Comparison of ENCODE assay signal across 10 cellular contexts in genomic region chr10:43421955-43422354, GRCh38. TPM values are rescaled to one million over a fixed set of nuclear protein-coding genes. Genes with fewer than 3 reads are reported as not detected.
DNase-seq lines count a peak whose midpoint lies in the region; ATAC-seq, FAIRE-seq and TF ChIP-seq lines count a peak whose summit lies in the region.
"Not testable (repeated sequence)": the region's sequence is repeated elsewhere in the genome, so short reads cannot be mapped to it uniquely, and the experiment has no call there.
"Had no signal": no experiment of that assay in that cellular context is flagged by ENCODE, and none has a peak within 500 bp of the region (broad histone marks: within the 10 kb centered on the region; RNA-seq: fewer than 3 reads in every experiment).

No MANE protein-coding gene starts in this region.

- not testable (repeated sequence) for BruUV-seq in K562 (replicated peaks; lab: Mats Ljungman, UMichigan)

- intact Hi-C loops in K562 (cut with micrococcal nuclease); stomach (cut with DNase I; ENCODE audit: low total_unique reads): not testable (repeated sequence)
- intact Hi-C loops in natural killer cell (cut with micrococcal nuclease) = loop anchor here (2.0 kb wide), 2 partner anchors 15 kb away; partner anchors contain the start of gene ZNF487

- not testable (repeated sequence) for TF ChIP-seq CTCF in Peyer's patch (IDR thresholded peaks at IDR 0.05); K562 (IDR thresholded peaks at IDR 0.05 in 2 of 3, conservative IDR thresholded peaks at IDR 0.05 in 1 of 3; ENCODE audit: insufficient read depth in 2 of 3, low read depth in 1 of 3, low read length in 3 of 3); right atrium auricular region (IDR thresholded peaks at IDR 0.05); natural killer cell (IDR thresholded peaks at IDR 0.05); stomach (IDR thresholded peaks at IDR 0.05)

- peak overlapping the region; percentile 97 for H3K27ac Mint-ChIP-seq in natural killer cell

- not testable (repeated sequence) for ATAC-seq in activated T-cell treated with anti-CD3 and anti-CD28 coated beads, Interleukin-2, amount 50 U/mL, for 4 hours; K562; natural killer cell

- not testable (repeated sequence) for H3K27me3 ChIP-seq in Peyer's patch; K562 (ENCODE audit: control insufficient read depth in 2 of 2, insufficient read depth in 2 of 2, low read length in 2 of 2); right atrium auricular region; stomach

- 52% methylated on average over 5 of the region's 5 CpGs for WGBS in K562 (ENCODE audit: insufficient coverage, low coverage, missing lambda C conversion rate)
- 79 to 91% (median 84%) methylated on average over 5 of the region's 5 CpGs for WGBS in stomach, 5 donors

- peak overlapping the region; percentile 55 for H3K4me3 Mint-ChIP-seq in activated T-cell treated with anti-CD3 and anti-CD28 coated beads, Interleukin-2, amount 50 U/mL, for 4 hours
- H3K4me3 Mint-ChIP-seq in natural killer cell = peak overlapping the region; percentile 40

- H3K9me1 ChIP-seq in K562 (ENCODE audit: control insufficient read depth, insufficient read depth, low read length) = not testable (repeated sequence)

- H3K4me1 ChIP-seq in Peyer's patch (peaks cover 0 to 13% (median 6%) of the 10 kb centered on the region in 4 donors), K562 (replicated peaks in 1 of 2; ENCODE audit: control insufficient read depth in 2 of 2, insufficient read depth in 2 of 2, low read length in 2 of 2) (peaks cover 35 to 53% of the 10 kb centered on the region in 2 experiments), right atrium auricular region (peaks cover 0 to 15% of the 10 kb centered on the region in 2 donors), stomach (peaks cover 14 to 27% (median 21%) of the 10 kb centered on the region in 4 donors)

- H3K4me3 ChIP-seq in Peyer's patch, K562, right atrium auricular region, stomach: not testable (repeated sequence)

- DNase-seq in ELR (ENCODE audit: low read depth) (peak; percentile 56), Peyer's patch (peak in 1 of 3 donors; percentile 70)
- not testable (repeated sequence) for DNase-seq in activated T-cell treated with anti-CD3 and anti-CD28 coated beads, Interleukin-2, amount 50 U/mL, for 4 hours; K562 (ENCODE audit: extremely low read depth in 1 of 4, low spot score in 3 of 4); right atrium auricular region (ENCODE audit: low spot score); natural killer cell; stomach

- not testable (repeated sequence) for H3K27me3 Mint-ChIP-seq in activated T-cell treated with anti-CD3 and anti-CD28 coated beads, Interleukin-2, amount 50 U/mL, for 4 hours (ENCODE audit: low read depth); natural killer cell (ENCODE audit: low read depth in 2 of 2)

- H3K27ac ChIP-seq in Peyer's patch = peak overlapping the region; percentile 97 to 100 (median 98)
- peak overlapping the region; percentile 26; the same call in 2 of the 3 replicates for H3K27ac ChIP-seq in K562 (ENCODE audit: extremely low read depth, low read depth, low read length)
- H3K27ac ChIP-seq in right atrium auricular region = peak overlapping the region; percentile 97 to 99
- H3K27ac ChIP-seq in stomach = peak overlapping the region; percentile 31 to 99 (median 96)

- not testable (repeated sequence) for H2AFZ ChIP-seq in K562 (ENCODE audit: low read depth, low read length)

- not testable (repeated sequence) for TF ChIP-seq RAD21 in K562 (CRISPR knock-in tag; conservative IDR thresholded peaks at IDR 0.05 in 1 of 2, IDR thresholded peaks at IDR 0.05 in 1 of 2)

- not testable (repeated sequence) for H3K9me3 ChIP-seq in Peyer's patch; K562 (replicated peaks; ENCODE audit: control insufficient read depth, insufficient read depth, low read depth, low read length); right atrium auricular region; stomach

- not testable (repeated sequence) for FAIRE-seq in K562 (lab: Jason Lieb, UNC)

- TF ChIP-seq EP300 in K562 (IDR thresholded peaks at IDR 0.05; ENCODE audit: low read length); stomach (IDR thresholded peaks at IDR 0.05): not testable (repeated sequence)

- CTCF ChIA-PET in K562 (lab: Yijun Ruan, JAX; ENCODE audit: low intra/inter-chr PET ratio) = not testable (repeated sequence)

- H3K79me2 ChIP-seq in K562 (ENCODE audit: control insufficient read depth, insufficient read depth, low read length) = not testable (repeated sequence)

- H3K36me3 ChIP-seq in Peyer's patch; K562 (ENCODE audit: control insufficient read depth, insufficient read depth, low read length); right atrium auricular region; stomach: not testable (repeated sequence)

- not testable (repeated sequence) for H3K9ac ChIP-seq in K562 (ENCODE audit: insufficient read depth in 1 of 2, low read depth in 2 of 2, low read length in 2 of 2)

- in situ Hi-C loops in K562 (cut with MboI) = not testable (repeated sequence)

- POLR2A ChIA-PET in K562 (lab: Yijun Ruan, JAX) = interaction anchor here (1.4 kb wide), 1 partner anchor 15 kb away, joined by 7 read pairs; the partner anchor contains the start of gene ZNF487

- H3K4me2 ChIP-seq in K562 (ENCODE audit: insufficient read depth, low read length) = not testable (repeated sequence)

- TF ChIP-seq POLR2A in Peyer's patch (IDR thresholded peaks at IDR 0.05) = peak in 1 of 2 donors; percentile 30
- TF ChIP-seq POLR2A in K562 (conservative IDR thresholded peaks at IDR 0.05); stomach (IDR thresholded peaks at IDR 0.05): not testable (repeated sequence)

- H3K9me3 Mint-ChIP-seq in activated T-cell treated with anti-CD3 and anti-CD28 coated beads, Interleukin-2, amount 50 U/mL, for 4 hours; natural killer cell: not testable (repeated sequence)

- H3K36me3 Mint-ChIP-seq in activated T-cell treated with anti-CD3 and anti-CD28 coated beads, Interleukin-2, amount 50 U/mL, for 4 hours (ENCODE audit: insufficient read depth); natural killer cell: not testable (repeated sequence)

- peaks cover 41% of the 10 kb centered on the region for H3K4me1 Mint-ChIP-seq in activated T-cell treated with anti-CD3 and anti-CD28 coated beads, Interleukin-2, amount 50 U/mL, for 4 hours (ENCODE audit: low read depth)
- peaks cover 35 to 41% of the 10 kb centered on the region in 2 donors for H3K4me1 Mint-ChIP-seq in natural killer cell

- not testable (repeated sequence) for H4K20me1 ChIP-seq in K562 (replicated peaks; ENCODE audit: control insufficient read depth, insufficient read depth, low read length)

RNA-seq across cellular contexts. Expression of gene HNRNPF, which starts 13.0 kb away (rescaled TPM):
- total RNA-seq in Peyer's patch = 100 to 1,000 TPM; 145 to 177 (median 160) TPM
- 100 to 1,000 TPM; 531 to 572 (median 556) TPM for total RNA-seq in activated T-cell treated with anti-CD3 and anti-CD28 coated beads, Interleukin-2, amount 50 U/mL, for 4 hours
- total RNA-seq in K562 (2011; cell fraction: chromatin; rRNA removed; ENCODE audit: low replicate concordance) = 85.6 and 109 TPM in 2 replicates
- 72.0 and 75.3 TPM in 2 replicates for total RNA-seq in K562 (2011; cell fraction: nucleolus; rRNA removed)
- 72.8 and 78.1 TPM in 2 replicates for total RNA-seq in K562 (2011; cell fraction: nucleoplasm; rRNA removed)
- total RNA-seq in K562 (2014; rRNA removed) = 475 and 482 TPM in 2 replicates
- total RNA-seq in K562 (2014; rRNA removed; fragmentation: Illumina TruSeq; extraction: Trizol) = 350 and 367 TPM in 2 replicates
- 425 and 438 TPM in 2 replicates for total RNA-seq in K562 (2015; rRNA removed; fragmentation: Illumina TruSeq; extraction: Trizol)
- 436 and 489 TPM in 2 replicates for total RNA-seq in K562 (2021)
- 331 and 341 TPM in 2 replicates for polyA plus RNA-seq in K562 (2011; rRNA removed)
- 281 and 294 TPM in 2 replicates for polyA plus RNA-seq in K562 (2011; cell fraction: cytosol; rRNA removed)
- 122 and 160 TPM in 2 replicates for polyA plus RNA-seq in K562 (2011; cell fraction: nucleus; rRNA removed)
- polyA plus RNA-seq in K562 (2012) = 322 and 499 TPM in 2 replicates
- polyA plus RNA-seq in K562 (2014; fragmentation: Illumina TruSeq; extraction: Trizol) = 450 and 461 TPM in 2 replicates
- polyA plus RNA-seq in K562 (2014; fragmentation: Nextera tagmentation; extraction: Ambion mirVana) = 100 to 1,000 TPM; 192 to 289 TPM
- 390 and 416 TPM in 2 replicates for polyA plus RNA-seq in K562 (2014; rRNA removed)
- polyA minus RNA-seq in K562 (2011; rRNA and poly(A)+ RNA removed) = 441 and 450 TPM in 2 replicates
- polyA minus RNA-seq in K562 (2011; cell fraction: cytosol; rRNA and poly(A)+ RNA removed) = 190 and 194 TPM in 2 replicates
- polyA minus RNA-seq in K562 (2011; cell fraction: nucleus; rRNA and poly(A)+ RNA removed) = 39.4 and 62.3 TPM in 2 replicates
- 10 to 100 TPM; 57.8 to 78.7 TPM for total RNA-seq in right atrium auricular region
- total RNA-seq in natural killer cell = 100 to 1,000 TPM; 122 to 160 (median 125) TPM
- 100 to 1,000 TPM in 2 of 5 donors, 10 to 100 TPM in 3; 36.2 to 169 (median 87.0) TPM for total RNA-seq in stomach
- polyA plus RNA-seq in stomach = 100 to 1,000 TPM in 1 of 3 donors, 10 to 100 TPM in 2; 74.7 to 131 (median 87.5) TPM

RNA-seq across cellular contexts. Expression of gene ZNF487, which starts 15.0 kb away (rescaled TPM):
- total RNA-seq in Peyer's patch (10 to 100 TPM; 21.5 to 51.7 (median 26.9) TPM), K562 (2014; rRNA removed) (2.7 and 3.2 TPM in 2 replicates), K562 (2014; rRNA removed; fragmentation: Illumina TruSeq; extraction: Trizol) (4.1 and 4.3 TPM in 2 replicates), K562 (2015; rRNA removed; fragmentation: Illumina TruSeq; extraction: Trizol) (3.7 and 4.3 TPM in 2 replicates), K562 (2021) (1.9 and 3.5 TPM in 2 replicates), right atrium auricular region (1 to 10 TPM; 3.9 to 4.9 TPM), natural killer cell (10 to 100 TPM; 19.1 to 30.8 (median 22.8) TPM), stomach (10 to 100 TPM in 1 of 5 donors, 1 to 10 TPM in 3, under 1 TPM in 1; 0.45 to 11.0 (median 4.8) TPM)
- 1 to 10 TPM; 1.3 to 3.8 (median 1.6) TPM for total RNA-seq in activated T-cell treated with anti-CD3 and anti-CD28 coated beads, Interleukin-2, amount 50 U/mL, for 4 hours
- 4.8 and 7.6 TPM in 2 replicates for total RNA-seq in K562 (2011; cell fraction: chromatin; rRNA removed; ENCODE audit: low replicate concordance)
- total RNA-seq in K562 (2011; cell fraction: nucleolus; rRNA removed) = 4.8 and 5.1 TPM in 2 replicates
- total RNA-seq in K562 (2011; cell fraction: nucleoplasm; rRNA removed) = 5.8 and 8.5 TPM in 2 replicates
- polyA plus RNA-seq in K562 (2011; rRNA removed) (5.5 and 5.9 TPM in 2 replicates), K562 (2014; fragmentation: Illumina TruSeq; extraction: Trizol) (4.1 and 4.2 TPM in 2 replicates), K562 (2014; fragmentation: Nextera tagmentation; extraction: Ambion mirVana) (1 to 10 TPM; 6.1 to 6.5 TPM), K562 (2014; rRNA removed) (3.2 and 3.7 TPM in 2 replicates), stomach (1 to 10 TPM; 3.7 to 8.4 (median 4.3) TPM)
- polyA plus RNA-seq in K562 (2011; cell fraction: cytosol; rRNA removed) = 4.7 and 4.9 TPM in 2 replicates
- polyA plus RNA-seq in K562 (2011; cell fraction: nucleus; rRNA removed) = 2.3 and 3.1 TPM in 2 replicates
- 2.6 and 6.6 TPM in 2 replicates for polyA plus RNA-seq in K562 (2012)
- 1.4 and 1.7 TPM in 2 replicates for polyA minus RNA-seq in K562 (2011; rRNA and poly(A)+ RNA removed)
- polyA minus RNA-seq in K562 (2011; cell fraction: cytosol; rRNA and poly(A)+ RNA removed) = 1.3 and 1.7 TPM in 2 replicates
- 1.3 and 2.7 TPM in 2 replicates for polyA minus RNA-seq in K562 (2011; cell fraction: nucleus; rRNA and poly(A)+ RNA removed)

RNA-seq across cellular contexts. Expression of gene FXYD4, which starts 50.5 kb away (rescaled TPM):
- total RNA-seq in Peyer's patch = not detected
- total RNA-seq in activated T-cell treated with anti-CD3 and anti-CD28 coated beads, Interleukin-2, amount 50 U/mL, for 4 hours = not detected
- total RNA-seq in K562 (2011; cell fraction: chromatin; rRNA removed; ENCODE audit: low replicate concordance) = not detected in 2 replicates
- not detected in 2 replicates for total RNA-seq in K562 (2011; cell fraction: nucleolus; rRNA removed)
- total RNA-seq in K562 (2011; cell fraction: nucleoplasm; rRNA removed) = not detected in 2 replicates
- not detected in 2 replicates for total RNA-seq in K562 (2014; rRNA removed)
- not detected in 2 replicates for total RNA-seq in K562 (2014; rRNA removed; fragmentation: Illumina TruSeq; extraction: Trizol)
- total RNA-seq in K562 (2015; rRNA removed; fragmentation: Illumina TruSeq; extraction: Trizol) = not detected in 2 replicates
- total RNA-seq in K562 (2021) = not detected in 2 replicates
- not detected in 2 replicates for polyA plus RNA-seq in K562 (2011; rRNA removed)
- 0.07 TPM in 1 of 2 replicates, not detected in the other for polyA plus RNA-seq in K562 (2011; cell fraction: cytosol; rRNA removed)
- polyA plus RNA-seq in K562 (2011; cell fraction: nucleus; rRNA removed) = not detected in 2 replicates
- 0.37 TPM in 1 of 2 replicates, not detected in the other for polyA plus RNA-seq in K562 (2012)
- not detected in 2 replicates for polyA plus RNA-seq in K562 (2014; fragmentation: Illumina TruSeq; extraction: Trizol)
- not detected for polyA plus RNA-seq in K562 (2014; fragmentation: Nextera tagmentation; extraction: Ambion mirVana)
- polyA plus RNA-seq in K562 (2014; rRNA removed) = 0.94 TPM in 1 of 2 replicates, not detected in the other
- polyA minus RNA-seq in K562 (2011; rRNA and poly(A)+ RNA removed) = not detected in 2 replicates
- polyA minus RNA-seq in K562 (2011; cell fraction: cytosol; rRNA and poly(A)+ RNA removed) = not detected in 2 replicates
- not detected in 2 replicates for polyA minus RNA-seq in K562 (2011; cell fraction: nucleus; rRNA and poly(A)+ RNA removed)
- not detected for total RNA-seq in right atrium auricular region
- total RNA-seq in natural killer cell = not detected
- not detected for total RNA-seq in stomach
- polyA plus RNA-seq in stomach = 1 to 10 TPM; 2.8 to 7.3 (median 6.0) TPM
- total RNA-seq: esophagus mucosa, G401, osteocyte had no signal

Comparison
In these comparisons a context has a peak if more than half of its experiments do, and no peak if none do; other contexts are left out.
1. H3K27ac ChIP-seq: peak in every context shown above with its lines; median percentile 98 in Peyer's patch; 98 in right atrium auricular region; 96 in stomach; 26 in K562.